18 cellular contexts compared by ENCODE assay signal in genomic region chr9:98083566-98084135, GRCh38. TPM values are rescaled to one million over a fixed set of nuclear protein-coding genes. Genes with fewer than 3 reads are reported as not detected.
DNase-seq lines count a peak whose midpoint lies in the region; ATAC-seq, FAIRE-seq and TF ChIP-seq lines count a peak whose summit lies in the region.
"Had no signal": no experiment of that assay in that cellular context is flagged by ENCODE, and none has a peak within 500 bp of the region (broad histone marks: within the 10 kb centered on the region; RNA-seq: fewer than 3 reads in every experiment).

No MANE protein-coding gene starts in this region.

- no peak overlapping the region for H3K4me3 Mint-ChIP-seq in CD14-positive monocyte
- H3K4me3 Mint-ChIP-seq in activated T-helper 17 cell treated with anti-CD3 and anti-CD28 coated beads, Interleukin-2, amount 50 U/mL, for 72 hours: no peak overlapping the region
- no peak overlapping the region for H3K4me3 Mint-ChIP-seq in memory B cell
- no peak overlapping the region for H3K4me3 Mint-ChIP-seq in GM23338

- no peak for TF ChIP-seq POLR2A in GM12891 (IDR thresholded peaks at IDR 0.05; ENCODE audit: low read depth, low read length)

- H3K27me3 ChIP-seq in GM23338 (ENCODE audit: insufficient read depth): peaks cover 14% of the 10 kb centered on the region; the same call in 1 of the 2 replicates
- H3K27me3 ChIP-seq: BLaER1, SJSA1 had no signal

- H3K9me2 ChIP-seq in GM23338 (ENCODE audit: insufficient read depth): no peaks in the 10 kb centered on the region

- peaks cover 14% of the 10 kb centered on the region for H3K36me3 ChIP-seq in GM23338 (ENCODE audit: insufficient read depth)

- H3K27me3 Mint-ChIP-seq in CD14-positive monocyte (ENCODE audit: low read depth in 3 of 3) (peaks cover 0 to 4% (median 0%) of the 10 kb centered on the region in 3 donors), memory B cell (no peaks in the 10 kb centered on the region), GM23338 (ENCODE audit: insufficient read depth, low read depth, poor library complexity) (peaks cover 8% of the 10 kb centered on the region)
- no peaks in the 10 kb centered on the region for H3K27me3 Mint-ChIP-seq in activated T-helper 17 cell treated with anti-CD3 and anti-CD28 coated beads, Interleukin-2, amount 50 U/mL, for 72 hours

- H3K9me3 Mint-ChIP-seq in CD14-positive monocyte (peaks cover 0 to 3% (median 0%) of the 10 kb centered on the region in 7 donors), memory B cell (no peaks in the 10 kb centered on the region), GM23338 (peaks cover 4% of the 10 kb centered on the region; the same call in 2 of the 3 replicates)
- H3K9me3 Mint-ChIP-seq in activated T-helper 17 cell treated with anti-CD3 and anti-CD28 coated beads, Interleukin-2, amount 50 U/mL, for 72 hours: no peaks in the 10 kb centered on the region

- H3K36me3 Mint-ChIP-seq in CD14-positive monocyte: peaks cover 81 to 87% of the 10 kb centered on the region in 2 donors
- H3K36me3 Mint-ChIP-seq in activated T-helper 17 cell treated with anti-CD3 and anti-CD28 coated beads, Interleukin-2, amount 50 U/mL, for 72 hours (ENCODE audit: low read depth): peaks cover 94% of the 10 kb centered on the region
- peaks cover 18% of the 10 kb centered on the region for H3K36me3 Mint-ChIP-seq in memory B cell
- peaks cover 35% of the 10 kb centered on the region for H3K36me3 Mint-ChIP-seq in GM23338 (ENCODE audit: low read depth)

- DNase-seq in CD14-positive monocyte (ENCODE audit: low spot score) (no peak), GM12891 (ENCODE audit: insufficient read length, low spot score) (no peak), memory B cell (ENCODE audit: low spot score in 2 of 2) (no peak), NCI-H128 (lab: John Stamatoyannopoulos, UW; ENCODE audit: unreplicated experiment) (no peak), GM23338 (ENCODE audit: low spot score) (no peak)
- DNase-seq: adrenal gland; central memory CD4-positive, alpha-beta T cell; DMS79; hypothalamus; Kasumi-1; NCI-H1436; NCI-H446 had no signal

- TF ChIP-seq CTCF in CD14-positive monocyte (IDR thresholded peaks at IDR 0.05) (no peak), GM23338 (conservative IDR thresholded peaks at IDR 0.05; ENCODE audit: low read depth in 2 of 2) (no peak)

- H3K27ac Mint-ChIP-seq in CD14-positive monocyte (peak overlapping the region in 5 of 7 donors; percentile 26 to 89 (median 75)), memory B cell (peak overlapping the region; percentile 67), GM23338 (no peak overlapping the region)
- H3K27ac Mint-ChIP-seq in activated T-helper 17 cell treated with anti-CD3 and anti-CD28 coated beads, Interleukin-2, amount 50 U/mL, for 72 hours: peak overlapping the region; percentile 90
- H3K27ac Mint-ChIP-seq: progenitor cell of endocrine pancreas had no signal

- H2AFZ ChIP-seq in GM23338: no peak overlapping the region

- H3K4me3 ChIP-seq in GM23338: no peak overlapping the region
- H3K4me3 ChIP-seq: adrenal gland, BLaER1, SJSA1 had no signal

- H3K79me2 ChIP-seq in GM23338 (replicated peaks; ENCODE audit: insufficient read depth): no peaks in the 10 kb centered on the region

- peaks cover 18% of the 10 kb centered on the region for H3K4me1 ChIP-seq in GM23338 (ENCODE audit: insufficient read depth)
- H3K4me1 ChIP-seq: SJSA1 had no signal

- H3F3A ChIP-seq in GM23338 (replicated peaks; ENCODE audit: low read depth): 0 out of 2 replicates have a peak, but pooled peaks cover 9% of the 10 kb centered on the region

- H3K4me1 Mint-ChIP-seq in CD14-positive monocyte: peaks cover 24% of the 10 kb centered on the region
- peaks cover 33% of the 10 kb centered on the region for H3K4me1 Mint-ChIP-seq in activated T-helper 17 cell treated with anti-CD3 and anti-CD28 coated beads, Interleukin-2, amount 50 U/mL, for 72 hours
- peaks cover 16% of the 10 kb centered on the region for H3K4me1 Mint-ChIP-seq in memory B cell
- peaks cover 18% of the 10 kb centered on the region for H3K4me1 Mint-ChIP-seq in GM23338

- no peak overlapping the region for H3K4me2 ChIP-seq in GM23338
- H3K4me2 ChIP-seq: BLaER1 had no signal

- no peak for ATAC-seq in activated T-helper 17 cell treated with anti-CD3 and anti-CD28 coated beads, Interleukin-2, amount 50 U/mL, for 72 hours (replicated peaks)
- ATAC-seq in memory B cell (ENCODE audit: low read depth): no peak
- ATAC-seq in GM23338: no peak
- no peak for ATAC-seq in HG02610 (IDR thresholded peaks at IDR 0.05; ENCODE audit: unreplicated experiment)

- H4K20me1 ChIP-seq in GM23338 (replicated peaks; ENCODE audit: insufficient read depth): no peaks in the 10 kb centered on the region; the same call in none of the 2 replicates
- H4K20me1 ChIP-seq: BLaER1 had no signal

- FAIRE-seq in GM12891 (lab: Jason Lieb, UNC): peak; percentile 40
- FAIRE-seq: TTC549 had no signal

- H3K27ac ChIP-seq in GM23338 (ENCODE audit: low read depth): no peak overlapping the region
- H3K27ac ChIP-seq: adrenal gland, BLaER1, SJSA1 had no signal

- intact Hi-C loops in CD14-positive monocyte (cut with micrococcal nuclease): no loop called here

TF ChIP-seq in GM12891, 5 proteins besides CTCF, POLR2A, EP300 and RAD21:
- TF ChIP-seq SPI1 (IDR thresholded peaks at IDR 0.05; ENCODE audit: low read depth, low read length) (no peak), TAF1 (IDR thresholded peaks at IDR 0.05; ENCODE audit: low read depth, low read length) (no peak), POU2F2 (IDR thresholded peaks at IDR 0.05; ENCODE audit: low read depth, low read length) (no peak), POLR2AphosphoS5 (IDR thresholded peaks at IDR 0.05; ENCODE audit: low read depth, low read length) (no peak), PAX5 (IDR thresholded peaks at IDR 0.05; ENCODE audit: insufficient read depth, low read length, severe bottlenecking) (no peak)

TF ChIP-seq in GM23338, 12 proteins besides CTCF, POLR2A, EP300 and RAD21 (continues in another document):
- no peak for TF ChIP-seq ETS1 (IDR thresholded peaks at IDR 0.05)

RNA-seq across cellular contexts. Expression of gene NANS, which starts 27.1 kb away (rescaled TPM):
- 100 to 1,000 TPM in 1 of 2 donors, 10 to 100 TPM in 1; 95.9 to 109 TPM for polyA plus RNA-seq in CD14-positive monocyte
- 53.0 TPM for polyA plus RNA-seq in GM12891 (2012; ENCODE audit: low read depth, missing spikeins)
- 10 to 100 TPM; 46.4 to 54.4 TPM for total RNA-seq in activated T-helper 17 cell treated with anti-CD3 and anti-CD28 coated beads, Interleukin-2, amount 50 U/mL, for 72 hours
- 67.3 and 68.6 TPM in 2 replicates for total RNA-seq in GM23338 (2014; rRNA removed; shearing (Covaris generic))
- 72.8 and 77.4 TPM in 2 replicates for polyA plus RNA-seq in GM23338 (2016; fragmentation: Nextera tagmentation; extraction: Ambion mirVana)

RNA-seq across cellular contexts. Expression of gene TRIM14, which starts 35.4 kb away (rescaled TPM):
- 10 to 100 TPM; 23.0 to 28.5 TPM for polyA plus RNA-seq in CD14-positive monocyte
- polyA plus RNA-seq in GM12891 (2012; ENCODE audit: low read depth, missing spikeins): 20.0 TPM
- total RNA-seq in activated T-helper 17 cell treated with anti-CD3 and anti-CD28 coated beads, Interleukin-2, amount 50 U/mL, for 72 hours: 10 to 100 TPM; 43.4 to 57.8 TPM
- total RNA-seq in GM23338 (2014; rRNA removed; shearing (Covaris generic)): 17.4 and 25.3 TPM in 2 replicates
- 14.9 and 17.2 TPM in 2 replicates for polyA plus RNA-seq in GM23338 (2016; fragmentation: Nextera tagmentation; extraction: Ambion mirVana)
